Comparison of ENCODE assay signal across 17 cellular contexts in genomic region chr1:101115112-101115511, GRCh38.
DNase-seq lines count a peak whose midpoint lies in the region; ATAC-seq and TF ChIP-seq lines count a peak whose summit lies in the region.
"Had no signal": no experiment of that assay in that cellular context is flagged by ENCODE, and none has a peak within 500 bp of the region (broad histone marks: within the 10 kb centered on the region; RNA-seq: fewer than 3 reads in every experiment).

No MANE protein-coding gene starts in this region.

- ATAC-seq in CD4-positive, alpha-beta T cell (ENCODE audit: poor library complexity) = no peak
- ATAC-seq in T-helper 17 cell = no peak
- no peak for ATAC-seq in naive thymus-derived CD4-positive, alpha-beta T cell
- no peak for ATAC-seq in effector memory CD8-positive, alpha-beta T cell (replicated peaks)
- ATAC-seq: HCT116 had no signal

- no peaks in the 10 kb centered on the region for H3K9me3 ChIP-seq in CD4-positive, alpha-beta T cell (ENCODE audit: control insufficient read depth, low read length)
- no peaks in the 10 kb centered on the region for H3K9me3 ChIP-seq in T-helper 17 cell (ENCODE audit: control insufficient read depth, low read length, poor library complexity, severe bottlenecking)
- no peaks in the 10 kb centered on the region for H3K9me3 ChIP-seq in naive thymus-derived CD4-positive, alpha-beta T cell (ENCODE audit: control insufficient read depth in 2 of 3, low read length in 3 of 3)
- H3K9me3 ChIP-seq: BE2C, Caco-2 had no signal

- DNase-seq in activated naive CD4-positive, alpha-beta T cell (lab: John Stamatoyannopoulos, UW) = no peak
- DNase-seq in CD4-positive, alpha-beta T cell = no peak
- DNase-seq in T-helper 17 cell (no peak), brain microvascular endothelial cell (no peak), cerebellum (ENCODE audit: low spot score) (no peak)
- DNase-seq in naive thymus-derived CD4-positive, alpha-beta T cell = no peak
- no peak for DNase-seq in effector memory CD8-positive, alpha-beta T cell
- DNase-seq: BE2C; Caco-2; CD8-positive, alpha-beta memory T cell; DND-41; GDM1; IMR-90 had no signal

- peaks cover 9% of the 10 kb centered on the region for H3K36me3 Mint-ChIP-seq in activated naive CD4-positive, alpha-beta T cell treated with anti-CD3 and anti-CD28 coated beads, Interleukin-2, amount 50 U/mL, for 24 hours
- no peaks in the 10 kb centered on the region for H3K36me3 Mint-ChIP-seq in CD4-positive, alpha-beta T cell (ENCODE audit: low read depth)
- H3K36me3 Mint-ChIP-seq in T-helper 17 cell (ENCODE audit: low read depth) = no peaks in the 10 kb centered on the region
- peaks cover 0 to 45% (median 3%) of the 10 kb centered on the region in 5 donors for H3K36me3 Mint-ChIP-seq in naive thymus-derived CD4-positive, alpha-beta T cell
- H3K36me3 Mint-ChIP-seq in effector memory CD8-positive, alpha-beta T cell (ENCODE audit: insufficient read depth) = peaks cover 7% of the 10 kb centered on the region

- peaks cover 22 to 23% of the 10 kb centered on the region in 2 donors for H3K4me1 ChIP-seq in naive thymus-derived CD4-positive, alpha-beta T cell (ENCODE audit: control insufficient read depth in 2 of 2, insufficient read depth in 2 of 2, low read length in 2 of 2)
- H3K4me1 ChIP-seq: Caco-2 had no signal

- no peaks in the 10 kb centered on the region for H3K36me3 ChIP-seq in naive thymus-derived CD4-positive, alpha-beta T cell (ENCODE audit: control insufficient read depth in 2 of 3, insufficient read depth in 3 of 3, low read length in 3 of 3)
- H3K36me3 ChIP-seq in brain microvascular endothelial cell (replicated peaks) = no peaks in the 10 kb centered on the region
- H3K36me3 ChIP-seq: BE2C had no signal

- no peak for TF ChIP-seq CTCF in CD4-positive, alpha-beta T cell (IDR thresholded peaks at IDR 0.05)
- TF ChIP-seq CTCF in brain microvascular endothelial cell (IDR thresholded peaks at IDR 0.05; ENCODE audit: low read depth, low read length, missing control alignments) = no peak

- H3K4me3 ChIP-seq in naive thymus-derived CD4-positive, alpha-beta T cell (ENCODE audit: low read length) = no peak overlapping the region
- H3K4me3 ChIP-seq in brain microvascular endothelial cell (ENCODE audit: low read depth, low read length) = no peak overlapping the region

- H3K9me3 Mint-ChIP-seq in activated naive CD4-positive, alpha-beta T cell treated with anti-CD3 and anti-CD28 coated beads, Interleukin-2, amount 50 U/mL, for 24 hours = peaks cover 11% of the 10 kb centered on the region
- H3K9me3 Mint-ChIP-seq in CD4-positive, alpha-beta T cell = no peaks in the 10 kb centered on the region
- peaks cover 0 to 17% (median 3%) of the 10 kb centered on the region in 11 donors for H3K9me3 Mint-ChIP-seq in naive thymus-derived CD4-positive, alpha-beta T cell
- no peaks in the 10 kb centered on the region for H3K9me3 Mint-ChIP-seq in effector memory CD8-positive, alpha-beta T cell

- in situ Hi-C loops in brain microvascular endothelial cell (cut with HindIII; ENCODE audit: low pct_ligation_motif_present, low sequenced_read_pairs) = no loop called here

- peaks cover 75% of the 10 kb centered on the region for H3K4me1 Mint-ChIP-seq in activated naive CD4-positive, alpha-beta T cell treated with anti-CD3 and anti-CD28 coated beads, Interleukin-2, amount 50 U/mL, for 24 hours
- H3K4me1 Mint-ChIP-seq in CD4-positive, alpha-beta T cell (ENCODE audit: low read depth) = peaks cover 49% of the 10 kb centered on the region
- peaks cover 23% of the 10 kb centered on the region for H3K4me1 Mint-ChIP-seq in T-helper 17 cell
- peaks cover 25 to 75% (median 64%) of the 10 kb centered on the region in 7 donors for H3K4me1 Mint-ChIP-seq in naive thymus-derived CD4-positive, alpha-beta T cell
- H3K4me1 Mint-ChIP-seq in effector memory CD8-positive, alpha-beta T cell (ENCODE audit: low read depth in 2 of 2) = peaks cover 25 to 28% of the 10 kb centered on the region in 2 donors

- H3K27me3 ChIP-seq in CD4-positive, alpha-beta T cell (ENCODE audit: control insufficient read depth, insufficient read depth, low read length) = no peaks in the 10 kb centered on the region
- no peaks in the 10 kb centered on the region for H3K27me3 ChIP-seq in naive thymus-derived CD4-positive, alpha-beta T cell (ENCODE audit: control insufficient read depth in 2 of 2, insufficient read depth in 2 of 2, low read length in 2 of 2)
- no peaks in the 10 kb centered on the region for H3K27me3 ChIP-seq in brain microvascular endothelial cell (replicated peaks)
- H3K27me3 ChIP-seq: BE2C had no signal

- no peaks in the 10 kb centered on the region for H3K27me3 Mint-ChIP-seq in activated naive CD4-positive, alpha-beta T cell treated with anti-CD3 and anti-CD28 coated beads, Interleukin-2, amount 50 U/mL, for 24 hours
- no peaks in the 10 kb centered on the region for H3K27me3 Mint-ChIP-seq in CD4-positive, alpha-beta T cell
- H3K27me3 Mint-ChIP-seq in T-helper 17 cell = no peaks in the 10 kb centered on the region
- H3K27me3 Mint-ChIP-seq in naive thymus-derived CD4-positive, alpha-beta T cell = peaks cover 0 to 4% (median 0%) of the 10 kb centered on the region in 5 donors
- H3K27me3 Mint-ChIP-seq in effector memory CD8-positive, alpha-beta T cell = no peaks in the 10 kb centered on the region

- H3K27ac Mint-ChIP-seq in activated naive CD4-positive, alpha-beta T cell treated with anti-CD3 and anti-CD28 coated beads, Interleukin-2, amount 50 U/mL, for 24 hours = peak overlapping the region; percentile 30
- peak overlapping the region; percentile 59 for H3K27ac Mint-ChIP-seq in CD4-positive, alpha-beta T cell
- H3K27ac Mint-ChIP-seq in T-helper 17 cell = peak overlapping the region; percentile 87
- peak overlapping the region in 5 of 9 donors; percentile 6 to 80 (median 51) for H3K27ac Mint-ChIP-seq in naive thymus-derived CD4-positive, alpha-beta T cell
- no peak overlapping the region for H3K27ac Mint-ChIP-seq in effector memory CD8-positive, alpha-beta T cell

- H3K27ac ChIP-seq in CD4-positive, alpha-beta T cell (ENCODE audit: low read depth, low read length) = no peak overlapping the region
- H3K27ac ChIP-seq in naive thymus-derived CD4-positive, alpha-beta T cell (ENCODE audit: low read depth, low read length) = no peak overlapping the region
- no peak overlapping the region for H3K27ac ChIP-seq in brain microvascular endothelial cell
- H3K27ac ChIP-seq: 22Rv1, C4-2B had no signal

- POLR2A ChIA-PET in CD4-positive, alpha-beta T cell (lab: Charles Lee) = interaction anchor here (0.8 to 2.1 kb wide), 3 partner anchors 12 to 123 kb away, joined by 4 to 7 read pairs (median 6); no protein-coding TSS in a partner anchor
- POLR2A ChIA-PET in naive thymus-derived CD4-positive, alpha-beta T cell (lab: Charles Lee) = interaction anchor here (0.7 to 4.1 kb wide), 6 partner anchors 8 to 176 kb away, joined by 3 to 27 read pairs (median 6); partner anchors contain the start of gene S1PR1

- H3K4me3 Mint-ChIP-seq in activated naive CD4-positive, alpha-beta T cell treated with anti-CD3 and anti-CD28 coated beads, Interleukin-2, amount 50 U/mL, for 24 hours = no peak overlapping the region
- no peak overlapping the region for H3K4me3 Mint-ChIP-seq in CD4-positive, alpha-beta T cell
- H3K4me3 Mint-ChIP-seq in T-helper 17 cell = no peak overlapping the region
- no peak overlapping the region for H3K4me3 Mint-ChIP-seq in naive thymus-derived CD4-positive, alpha-beta T cell
- no peak overlapping the region for H3K4me3 Mint-ChIP-seq in effector memory CD8-positive, alpha-beta T cell
- H3K4me3 Mint-ChIP-seq: CD8-positive, alpha-beta memory T cell had no signal

- CTCF ChIA-PET in CD4-positive, alpha-beta T cell (lab: Charles Lee) = interaction anchor here (0.7 to 3.4 kb wide), 4 partner anchors 21 to 174 kb away, joined by 3 to 14 read pairs (median 4); no protein-coding TSS in a partner anchor
- CTCF ChIA-PET in naive thymus-derived CD4-positive, alpha-beta T cell (lab: Charles Lee) = interaction anchor here (1.9 kb wide), 1 partner anchor 11 kb away, joined by 11 read pairs; no protein-coding TSS in a partner anchor

- intact Hi-C loops in CD4-positive, alpha-beta T cell (cut with DNase I, micrococcal nuclease) = loop anchor here in 1 of 2 experiments (5.0 kb wide), 1 partner anchor 122 kb away; the partner anchor contains the start of gene S1PR1
- intact Hi-C loops in naive thymus-derived CD4-positive, alpha-beta T cell (cut with micrococcal nuclease) = no loop called here

Comparison
In these comparisons a context has a peak if more than half of its experiments do, and no peak if none do; other contexts are left out.
1. H3K27ac Mint-ChIP-seq: peak in activated naive CD4-positive, alpha-beta T cell treated with anti-CD3 and anti-CD28 coated beads, Interleukin-2, amount 50 U/mL, for 24 hours (single experiment), CD4-positive, alpha-beta T cell (single experiment), T-helper 17 cell (single experiment) and naive thymus-derived CD4-positive, alpha-beta T cell (5 of 9); none in effector memory CD8-positive, alpha-beta T cell (0 of 2).